In genomic region chr10:17125316-17125715, GRCh38 we compare ENCODE assay signal across 19 cellular contexts. TPM values are rescaled to one million over a fixed set of nuclear protein-coding genes. Genes with fewer than 3 reads are reported as not detected.
DNase-seq lines count a peak whose midpoint lies in the region; ATAC-seq and TF ChIP-seq lines count a peak whose summit lies in the region.
"Had no signal": no experiment of that assay in that cellular context is flagged by ENCODE, and none has a peak within 500 bp of the region (broad histone marks: within the 10 kb centered on the region; RNA-seq: fewer than 3 reads in every experiment).

No MANE protein-coding gene starts in this region.

- H4K8ac ChIP-seq in mesendoderm (ENCODE audit: low read depth, low read length) = no peak overlapping the region

- no peaks in the 10 kb centered on the region for H3K36me3 ChIP-seq in mesendoderm (ENCODE audit: control insufficient read depth, insufficient read depth, low read length)
- H3K36me3 ChIP-seq in A673 (ENCODE audit: insufficient read depth, low read length, poor library complexity, severe bottlenecking) = no peaks in the 10 kb centered on the region
- H3K36me3 ChIP-seq: BLaER1 had no signal

- no peak overlapping the region for H3K9ac ChIP-seq in mesendoderm (ENCODE audit: low read length)
- H3K9ac ChIP-seq: BLaER1 had no signal

- no peak overlapping the region for H2BK120ac ChIP-seq in mesendoderm (ENCODE audit: low read depth, low read length)

- CTCF ChIA-PET in A673 (lab: Charles Lee) = no interaction called here

- peak overlapping the region; percentile 7 for H3K4ac ChIP-seq in mesendoderm (ENCODE audit: low read depth, low read length)

- no peaks in the 10 kb centered on the region for H3K27me3 Mint-ChIP-seq in type B pancreatic cell

- H3K18ac ChIP-seq in mesendoderm (ENCODE audit: low read length) = no peak overlapping the region

- no peak overlapping the region for H2AK5ac ChIP-seq in mesendoderm (ENCODE audit: low read length)

- H3K56ac ChIP-seq in mesendoderm (ENCODE audit: low read length) = no peak overlapping the region

- no peaks in the 10 kb centered on the region for H3K4me1 ChIP-seq in mesendoderm (ENCODE audit: control insufficient read depth, low read depth, low read length)
- no peaks in the 10 kb centered on the region for H3K4me1 ChIP-seq in A673 (ENCODE audit: insufficient read depth, low read length, poor library complexity, severe bottlenecking)
- H3K4me1 ChIP-seq: BLaER1 had no signal

- H3K9me3 ChIP-seq in A673 (ENCODE audit: low read depth, low read length, poor library complexity, severe bottlenecking) = no peaks in the 10 kb centered on the region
- H3K9me3 ChIP-seq: BLaER1 had no signal

- peak overlapping the region; percentile 5 for H3K4me3 Mint-ChIP-seq in type B pancreatic cell
- H3K4me3 Mint-ChIP-seq: CD4-positive, CD25-positive, alpha-beta regulatory T cell; GM23338; H9 had no signal

- no peak overlapping the region for H3K4me2 ChIP-seq in mesendoderm (ENCODE audit: low read length)
- H3K4me2 ChIP-seq: BLaER1, GM23338 had no signal

- H3K9me3 Mint-ChIP-seq in type B pancreatic cell = peaks cover 13% of the 10 kb centered on the region
- H3K9me3 Mint-ChIP-seq: CD4-positive, CD25-positive, alpha-beta regulatory T cell; GM23338; H9 had no signal

- H3K27ac Mint-ChIP-seq in type B pancreatic cell = no peak overlapping the region
- H3K27ac Mint-ChIP-seq: CD4-positive, CD25-positive, alpha-beta regulatory T cell; GM23338; H9 had no signal

- peaks cover 42% of the 10 kb centered on the region for H3K4me1 Mint-ChIP-seq in type B pancreatic cell (ENCODE audit: unreplicated experiment)

- H3K36me3 Mint-ChIP-seq in type B pancreatic cell = peaks cover 4% of the 10 kb centered on the region

- no peaks in the 10 kb centered on the region for H3K27me3 ChIP-seq in mesendoderm (ENCODE audit: insufficient read depth, low read length, poor library complexity)
- no peaks in the 10 kb centered on the region for H3K27me3 ChIP-seq in A673 (replicated peaks; ENCODE audit: insufficient read depth, low read depth, low read length, poor library complexity)
- H3K27me3 ChIP-seq: BLaER1 had no signal

- no CpG with 5 or more reads among the region's 1 CpG for WGBS in mesendoderm (ENCODE audit: extremely low coverage, insufficient coverage, low lambda C conversion rate)

- H3K79me1 ChIP-seq in mesendoderm (ENCODE audit: low read length) = no peaks in the 10 kb centered on the region

- H3K23ac ChIP-seq in mesendoderm (ENCODE audit: low read length) = no peak overlapping the region

- DNase-seq in LHCN-M2 (ENCODE audit: low read depth) (peak; percentile 70), astrocyte of the hippocampus (ENCODE audit: low read depth, low spot score) (peak; percentile 52), mesendoderm (no peak), type B pancreatic cell (ENCODE audit: extremely low spot score, unreplicated experiment) (no peak), A673 (ENCODE audit: low spot score) (no peak), sciatic nerve (ENCODE audit: low spot score) (no peak)
- DNase-seq: CD4-positive, CD25-positive, alpha-beta regulatory T cell; H9; KBM-7; MM.1S; NCI-H2029; NCI-H2227 treated with DMSO at 0.1 percent for 48 hours; NCI-H69; RPMI8226; SHP77 had no signal

- no peak overlapping the region for H2BK15ac ChIP-seq in mesendoderm (replicated peaks; ENCODE audit: low read depth)

- intact Hi-C loops in A673 (cut with micrococcal nuclease; ENCODE audit: unreplicated experiment) (no loop called here), sciatic nerve (cut with DNase I) (no loop called here)

- H3K79me2 ChIP-seq in mesendoderm (ENCODE audit: control insufficient read depth, insufficient read depth, low read length) = no peaks in the 10 kb centered on the region

- no TSS peak for BruUV-seq in A673 (replicated peaks; lab: Mats Ljungman, UMichigan)

- H2BK5ac ChIP-seq in mesendoderm (ENCODE audit: low read length) = no peak overlapping the region

- H3K4me3 ChIP-seq in mesendoderm (ENCODE audit: low read length) = no peak overlapping the region
- H3K4me3 ChIP-seq in A673 (ENCODE audit: low read depth, low read length, poor library complexity, severe bottlenecking) = no peak overlapping the region
- H3K4me3 ChIP-seq: BLaER1, GM23338, SK-N-MC had no signal

- no peak for TF ChIP-seq CTCF in type B pancreatic cell (conservative IDR thresholded peaks at IDR 0.05)
- TF ChIP-seq CTCF in A673 (conservative IDR thresholded peaks at IDR 0.05; ENCODE audit: low read depth, low read length) = no peak

- POLR2A ChIA-PET in A673 (lab: Charles Lee; ENCODE audit: low non-redundant PET) = no interaction called here

- H4K5ac ChIP-seq in mesendoderm (ENCODE audit: low read length) = no peak overlapping the region

- ATAC-seq in sciatic nerve (no peak), GM18870 (IDR thresholded peaks at IDR 0.05; ENCODE audit: unreplicated experiment) (no peak)
- ATAC-seq: GM23338 had no signal

- H3K27ac ChIP-seq in mesendoderm (ENCODE audit: low read depth, low read length) = no peak overlapping the region
- no peak overlapping the region for H3K27ac ChIP-seq in A673 (ENCODE audit: low read depth, low read length, poor library complexity, severe bottlenecking)
- H3K27ac ChIP-seq: BLaER1, SK-N-MC had no signal

RNA-seq across cellular contexts. Expression of gene CUBN, which starts 4.3 kb away (rescaled TPM):
- total RNA-seq in LHCN-M2 (2014; rRNA removed) = 0.32 and 0.69 TPM in 2 replicates
- polyA plus RNA-seq in LHCN-M2 (2012) = 0.06 TPM
- polyA plus RNA-seq in mesendoderm (2013, experiment 1 of 2) = 0.10 TPM
- polyA plus RNA-seq in mesendoderm (2013, experiment 2 of 2) = 0.07 TPM
- total RNA-seq in type B pancreatic cell (ENCODE audit: low replicate concordance) = 1.0 and 2.2 TPM in 2 replicates
- total RNA-seq in A673 (2021) = 1.9 and 3.4 TPM in 2 replicates
- 27.6 TPM for total RNA-seq in sciatic nerve

Comparison
In these comparisons a context has a peak if more than half of its experiments do, and no peak if none do; other contexts are left out.
1. DNase-seq: peak in LHCN-M2 (single experiment) and astrocyte of the hippocampus (single experiment); none in mesendoderm (single experiment), type B pancreatic cell (single experiment), A673 (single experiment) and sciatic nerve (single experiment).